In genomic region chr10:21340341-21340740, GRCh38 we compare ENCODE assay signal across 15 cellular contexts.
"Had no signal": no experiment of that assay in that cellular context is flagged by ENCODE, and none has a peak within 500 bp of the region (broad histone marks: within the 10 kb centered on the region; RNA-seq: fewer than 3 reads in every experiment).

No MANE protein-coding gene starts in this region.

- ATAC-seq: activated CD8-positive, alpha-beta T cell treated with anti-CD3 and anti-CD28 coated beads for 36 hours; activated T-cell treated with anti-CD3 and anti-CD28 coated beads, Interleukin-2, amount 50 U/mL, for 72 hours; pancreas had no signal

- H3K27me3 ChIP-seq: cardiac muscle cell, colonic mucosa, neural progenitor cell, pancreas, tibial artery had no signal

- H3K36me3 ChIP-seq: cardiac muscle cell, colonic mucosa, neural progenitor cell, pancreas, tibial artery had no signal

- H3K9me3 ChIP-seq: colonic mucosa, pancreas, tibial artery had no signal

- H3K36me3 Mint-ChIP-seq: neural progenitor cell had no signal

- H3K4me3 Mint-ChIP-seq: activated CD8-positive, alpha-beta T cell treated with anti-CD3 and anti-CD28 coated beads for 36 hours; activated T-cell treated with anti-CD3 and anti-CD28 coated beads, Interleukin-2, amount 50 U/mL, for 72 hours; neural progenitor cell; T-helper 1 cell treated with Interleukin-12 subunit alpha and Interleukin-12 subunit beta and Interleukin-4 antibody, amounts not matched to agents 30 μg/mL and 1 μg/mL, for 36 hours had no signal

- DNase-seq: activated CD4-positive, alpha-beta T cell treated with anti-CD3 and anti-CD28 coated beads for 4 hours; activated CD8-positive, alpha-beta memory T cell treated with anti-CD3 and anti-CD28 coated beads, Interleukin-2, amount 50 U/mL, for 4 hours; activated CD8-positive, alpha-beta T cell treated with anti-CD3 and anti-CD28 coated beads for 36 hours; activated naive CD4-positive, alpha-beta T cell; activated T-cell treated with anti-CD3 and anti-CD28 coated beads, Interleukin-2, amount 50 U/mL, for 72 hours; colonic mucosa; effector CD4-positive, alpha-beta T cell; hippocampal formation; midbrain; pancreas; small intestine; tibial artery had no signal

- H3K4me1 ChIP-seq: colonic mucosa, neural progenitor cell, pancreas had no signal

- H3K4me3 ChIP-seq: cardiac muscle cell, colonic mucosa, neural progenitor cell, pancreas, tibial artery had no signal

- H3K27ac Mint-ChIP-seq: activated CD8-positive, alpha-beta T cell treated with anti-CD3 and anti-CD28 coated beads for 36 hours; activated T-cell treated with anti-CD3 and anti-CD28 coated beads, Interleukin-2, amount 50 U/mL, for 72 hours; neural progenitor cell; T-helper 1 cell treated with Interleukin-12 subunit alpha and Interleukin-12 subunit beta and Interleukin-4 antibody, amounts not matched to agents 30 μg/mL and 1 μg/mL, for 36 hours had no signal
